Comparison of ENCODE assay signal across 8 cellular contexts in genomic region chr11:69918938-69919650, GRCh38.
DNase-seq lines count a peak whose midpoint lies in the region; ATAC-seq, FAIRE-seq and TF ChIP-seq lines count a peak whose summit lies in the region.

No MANE protein-coding gene starts in this region.

- no peak for ATAC-seq in GM18519 (IDR thresholded peaks at IDR 0.05; ENCODE audit: low FRiP score, unreplicated experiment)

- no peak overlapping the region for H3K27ac Mint-ChIP-seq in CD14-positive monocyte

- H3K9me3 Mint-ChIP-seq in CD14-positive monocyte, result peaks cover 2 to 12% (median 7%) of the 10 kb centered on the region in 7 donors

- peaks cover 15 to 39% (median 27%) of the 10 kb centered on the region in 3 donors for H3K27me3 Mint-ChIP-seq in CD14-positive monocyte (ENCODE audit: low read depth in 3 of 3)

- H3K27me3 ChIP-seq in HL-60 (ENCODE audit: insufficient read depth, poor library complexity, severe bottlenecking), result no peaks in the 10 kb centered on the region

- DNase-seq in CD14-positive monocyte (ENCODE audit: low spot score) (peak; percentile 53), HL-60 (ENCODE audit: low read depth in 1 of 2, low spot score in 1 of 2) (peak; percentile 29 to 54), SK-MEL-5 (ENCODE audit: low read depth, low spot score) (peak; percentile 92), head of caudate nucleus (peak; percentile 37 to 87 (median 73)), posterior cingulate gyrus (peak; percentile 43 to 94 (median 75)), urothelium cell line (ENCODE audit: low spot score) (peak; percentile 83)
- peak; percentile 68 for DNase-seq in activated naive CD4-positive, alpha-beta T cell treated with Interleukin-2 at 50 U/mL for 16 hours

- no peak overlapping the region for H3K4me3 ChIP-seq in HL-60 (replicated peaks; ENCODE audit: insufficient read depth, low read length)

- FAIRE-seq in urothelium cell line (lab: Jason Lieb, UNC), result no peak

- no peaks in the 10 kb centered on the region for H3K4me1 Mint-ChIP-seq in CD14-positive monocyte

- H3K27ac ChIP-seq in HL-60 (replicated peaks), result no peak overlapping the region

- H3K36me3 Mint-ChIP-seq in CD14-positive monocyte, result no peaks in the 10 kb centered on the region

- in situ Hi-C loops in SK-MEL-5 (cut with HindIII; ENCODE audit: low pct_unique_long_range_greater_than_20kb, low sequenced_read_pairs), result loop anchor here (25.0 kb wide), 1 partner anchor 268 kb away; no protein-coding TSS in a partner anchor

- intact Hi-C loops in CD14-positive monocyte (cut with micrococcal nuclease), result no loop called here
- intact Hi-C loops in head of caudate nucleus (cut with DNase I), result loop anchor here (5.0 kb wide), 1 partner anchor 273 kb away; no protein-coding TSS in a partner anchor
- intact Hi-C loops in posterior cingulate gyrus (cut with DNase I), result loop anchor here (1.0 kb wide), 1 partner anchor 277 kb away; no protein-coding TSS in a partner anchor

- H3K4me3 Mint-ChIP-seq in CD14-positive monocyte, result no peak overlapping the region

- TF ChIP-seq CTCF in CD14-positive monocyte (IDR thresholded peaks at IDR 0.05), result peak; percentile 87
- peak; percentile 43 for TF ChIP-seq CTCF in HL-60 (IDR thresholded peaks at IDR 0.05; ENCODE audit: insufficient read depth, low read length)

Comparison
In these comparisons a context has a peak if more than half of its experiments do, and no peak if none do; other contexts are left out.
1. DNase-seq: peak in every context shown above with its lines; median percentile 92 in SK-MEL-5; 83 in urothelium cell line; 75 in posterior cingulate gyrus; 73 in head of caudate nucleus; 68 in activated naive CD4-positive, alpha-beta T cell treated with Interleukin-2 at 50 U/mL for 16 hours; 53 in CD14-positive monocyte; 42 in HL-60.
2. intact Hi-C loops: an anchor here in head of caudate nucleus (5.0 kb wide) and posterior cingulate gyrus (1.0 kb wide); none called in CD14-positive monocyte.